Comparison of ENCODE assay signal across 1 cellular context in the genomic region with DNA sequence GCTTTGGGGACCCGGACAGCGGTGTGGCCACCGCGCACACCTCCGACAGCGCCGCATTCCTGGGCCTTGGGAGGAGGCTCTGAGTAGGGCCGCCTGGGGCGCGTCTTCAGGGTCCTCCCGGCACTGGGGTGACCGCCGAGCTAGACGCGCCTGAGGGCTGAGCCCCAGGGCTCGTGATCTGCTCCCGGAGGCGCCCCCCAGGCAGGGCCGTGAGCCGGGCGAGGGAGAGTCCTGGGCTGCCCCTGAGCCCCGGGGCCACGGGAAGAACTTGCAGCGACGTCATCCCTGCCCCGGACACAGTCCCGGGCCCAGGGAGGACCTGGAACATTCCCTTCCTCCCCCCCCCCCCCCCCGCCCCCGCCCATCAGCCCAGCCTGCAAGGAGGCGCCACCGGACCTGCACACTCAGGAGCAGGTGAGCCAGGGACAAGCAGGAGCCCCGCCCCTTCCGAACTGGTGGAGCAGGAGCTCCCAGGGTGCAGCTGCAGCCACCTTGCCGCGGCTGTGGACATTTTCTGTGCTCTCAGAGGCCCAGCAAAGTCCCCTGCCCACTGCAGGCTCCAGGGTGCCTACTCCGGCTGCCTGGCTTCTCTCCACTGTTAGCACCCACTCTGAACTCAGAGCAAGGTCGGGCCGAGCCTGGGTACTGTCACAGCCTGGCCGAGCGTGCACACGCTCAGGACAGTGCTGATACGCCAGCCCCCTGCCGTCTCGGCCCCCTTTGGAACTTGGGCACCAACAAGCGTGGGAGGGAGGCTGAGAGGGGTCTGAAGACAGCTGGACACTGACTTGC.
A peak's percentile ranks its signal among the peaks of the same experiment; 100 is the strongest.
TF ChIP-seq lines count a peak whose summit lies in the region.

No MANE protein-coding gene starts in this region.

TF ChIP-seq in WTC11, 78 proteins besides CTCF, POLR2A, EP300 and RAD21 (continued from another document and continues in another):
- TF ChIP-seq, protein P1, sequence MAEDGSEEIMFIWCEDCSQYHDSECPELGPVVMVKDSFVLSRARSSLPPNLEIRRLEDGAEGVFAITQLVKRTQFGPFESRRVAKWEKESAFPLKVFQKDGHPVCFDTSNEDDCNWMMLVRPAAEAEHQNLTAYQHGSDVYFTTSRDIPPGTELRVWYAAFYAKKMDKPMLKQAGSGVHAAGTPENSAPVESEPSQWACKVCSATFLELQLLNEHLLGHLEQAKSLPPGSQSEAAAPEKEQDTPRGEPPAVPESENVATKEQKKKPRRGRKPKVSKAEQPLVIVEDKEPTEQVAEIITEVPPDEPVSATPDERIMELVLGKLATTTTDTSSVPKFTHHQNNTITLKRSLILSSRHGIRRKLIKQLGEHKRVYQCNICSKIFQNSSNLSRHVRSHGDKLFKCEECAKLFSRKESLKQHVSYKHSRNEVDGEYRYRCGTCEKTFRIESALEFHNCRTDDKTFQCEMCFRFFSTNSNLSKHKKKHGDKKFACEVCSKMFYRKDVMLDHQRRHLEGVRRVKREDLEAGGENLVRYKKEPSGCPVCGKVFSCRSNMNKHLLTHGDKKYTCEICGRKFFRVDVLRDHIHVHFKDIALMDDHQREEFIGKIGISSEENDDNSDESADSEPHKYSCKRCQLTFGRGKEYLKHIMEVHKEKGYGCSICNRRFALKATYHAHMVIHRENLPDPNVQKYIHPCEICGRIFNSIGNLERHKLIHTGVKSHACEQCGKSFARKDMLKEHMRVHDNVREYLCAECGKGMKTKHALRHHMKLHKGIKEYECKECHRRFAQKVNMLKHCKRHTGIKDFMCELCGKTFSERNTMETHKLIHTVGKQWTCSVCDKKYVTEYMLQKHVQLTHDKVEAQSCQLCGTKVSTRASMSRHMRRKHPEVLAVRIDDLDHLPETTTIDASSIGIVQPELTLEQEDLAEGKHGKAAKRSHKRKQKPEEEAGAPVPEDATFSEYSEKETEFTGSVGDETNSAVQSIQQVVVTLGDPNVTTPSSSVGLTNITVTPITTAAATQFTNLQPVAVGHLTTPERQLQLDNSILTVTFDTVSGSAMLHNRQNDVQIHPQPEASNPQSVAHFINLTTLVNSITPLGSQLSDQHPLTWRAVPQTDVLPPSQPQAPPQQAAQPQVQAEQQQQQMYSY (CRISPR knock-in tag; IDR thresholded peaks at IDR 0.05) = no peak
- TF ChIP-seq, protein P2, sequence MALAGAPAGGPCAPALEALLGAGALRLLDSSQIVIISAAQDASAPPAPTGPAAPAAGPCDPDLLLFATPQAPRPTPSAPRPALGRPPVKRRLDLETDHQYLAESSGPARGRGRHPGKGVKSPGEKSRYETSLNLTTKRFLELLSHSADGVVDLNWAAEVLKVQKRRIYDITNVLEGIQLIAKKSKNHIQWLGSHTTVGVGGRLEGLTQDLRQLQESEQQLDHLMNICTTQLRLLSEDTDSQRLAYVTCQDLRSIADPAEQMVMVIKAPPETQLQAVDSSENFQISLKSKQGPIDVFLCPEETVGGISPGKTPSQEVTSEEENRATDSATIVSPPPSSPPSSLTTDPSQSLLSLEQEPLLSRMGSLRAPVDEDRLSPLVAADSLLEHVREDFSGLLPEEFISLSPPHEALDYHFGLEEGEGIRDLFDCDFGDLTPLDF (CRISPR knock-in tag; IDR thresholded peaks at IDR 0.05) = no peak
- TF ChIP-seq FOXJ3 (CRISPR knock-in tag; IDR thresholded peaks at IDR 0.05; ENCODE audit: borderline replicate concordance) (no peak), ELF4 (CRISPR knock-in tag; IDR thresholded peaks at IDR 0.05; ENCODE audit: low read depth) (0 out of 2 replicates have a peak, but pooled peaks have one; percentile 63), OVOL2 (CRISPR knock-in tag; IDR thresholded peaks at IDR 0.05; ENCODE audit: borderline replicate concordance) (no peak), TEAD1 (CRISPR knock-in tag; IDR thresholded peaks at IDR 0.05) (no peak; the same call in none of the 2 replicates), ZNF416 (CRISPR knock-in tag; IDR thresholded peaks at IDR 0.05) (0 out of 2 replicates have a peak, but pooled peaks have one; percentile 14), TEAD4 (CRISPR knock-in tag; IDR thresholded peaks at IDR 0.05) (no peak), MYBL2 (CRISPR knock-in tag; IDR thresholded peaks at IDR 0.05) (no peak), ZNF121 (CRISPR knock-in tag; IDR thresholded peaks at IDR 0.05) (peak; percentile 40; the same call in 1 of the 2 replicates), RORB (CRISPR knock-in tag; IDR thresholded peaks at IDR 0.05) (no peak), GTF2I (CRISPR knock-in tag; conservative IDR thresholded peaks at IDR 0.05) (no peak)
- TF ChIP-seq, protein P3, sequence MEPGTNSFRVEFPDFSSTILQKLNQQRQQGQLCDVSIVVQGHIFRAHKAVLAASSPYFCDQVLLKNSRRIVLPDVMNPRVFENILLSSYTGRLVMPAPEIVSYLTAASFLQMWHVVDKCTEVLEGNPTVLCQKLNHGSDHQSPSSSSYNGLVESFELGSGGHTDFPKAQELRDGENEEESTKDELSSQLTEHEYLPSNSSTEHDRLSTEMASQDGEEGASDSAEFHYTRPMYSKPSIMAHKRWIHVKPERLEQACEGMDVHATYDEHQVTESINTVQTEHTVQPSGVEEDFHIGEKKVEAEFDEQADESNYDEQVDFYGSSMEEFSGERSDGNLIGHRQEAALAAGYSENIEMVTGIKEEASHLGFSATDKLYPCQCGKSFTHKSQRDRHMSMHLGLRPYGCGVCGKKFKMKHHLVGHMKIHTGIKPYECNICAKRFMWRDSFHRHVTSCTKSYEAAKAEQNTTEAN (CRISPR knock-in tag; IDR thresholded peaks at IDR 0.05) = no peak
- TF ChIP-seq, protein P4, sequence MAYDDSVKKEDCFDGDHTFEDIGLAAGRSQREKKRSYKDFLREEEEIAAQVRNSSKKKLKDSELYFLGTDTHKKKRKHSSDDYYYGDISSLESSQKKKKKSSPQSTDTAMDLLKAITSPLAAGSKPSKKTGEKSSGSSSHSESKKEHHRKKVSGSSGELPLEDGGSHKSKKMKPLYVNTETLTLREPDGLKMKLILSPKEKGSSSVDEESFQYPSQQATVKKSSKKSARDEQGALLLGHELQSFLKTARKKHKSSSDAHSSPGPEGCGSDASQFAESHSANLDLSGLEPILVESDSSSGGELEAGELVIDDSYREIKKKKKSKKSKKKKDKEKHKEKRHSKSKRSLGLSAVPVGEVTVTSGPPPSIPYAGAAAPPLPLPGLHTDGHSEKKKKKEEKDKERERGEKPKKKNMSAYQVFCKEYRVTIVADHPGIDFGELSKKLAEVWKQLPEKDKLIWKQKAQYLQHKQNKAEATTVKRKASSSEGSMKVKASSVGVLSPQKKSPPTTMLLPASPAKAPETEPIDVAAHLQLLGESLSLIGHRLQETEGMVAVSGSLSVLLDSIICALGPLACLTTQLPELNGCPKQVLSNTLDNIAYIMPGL (CRISPR knock-in tag; IDR thresholded peaks at IDR 0.05) = peak; percentile 4; the same call in 1 of the 2 replicates
- TF ChIP-seq, protein P5, sequence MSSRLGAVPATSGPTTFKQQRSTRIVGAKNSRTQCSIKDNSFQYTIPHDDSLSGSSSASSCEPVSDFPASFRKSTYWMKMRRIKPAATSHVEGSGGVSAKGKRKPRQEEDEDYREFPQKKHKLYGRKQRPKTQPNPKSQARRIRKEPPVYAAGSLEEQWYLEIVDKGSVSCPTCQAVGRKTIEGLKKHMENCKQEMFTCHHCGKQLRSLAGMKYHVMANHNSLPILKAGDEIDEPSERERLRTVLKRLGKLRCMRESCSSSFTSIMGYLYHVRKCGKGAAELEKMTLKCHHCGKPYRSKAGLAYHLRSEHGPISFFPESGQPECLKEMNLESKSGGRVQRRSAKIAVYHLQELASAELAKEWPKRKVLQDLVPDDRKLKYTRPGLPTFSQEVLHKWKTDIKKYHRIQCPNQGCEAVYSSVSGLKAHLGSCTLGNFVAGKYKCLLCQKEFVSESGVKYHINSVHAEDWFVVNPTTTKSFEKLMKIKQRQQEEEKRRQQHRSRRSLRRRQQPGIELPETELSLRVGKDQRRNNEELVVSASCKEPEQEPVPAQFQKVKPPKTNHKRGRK (CRISPR knock-in tag; IDR thresholded peaks at IDR 0.05; ENCODE audit: borderline replicate concordance) = no peak
- TF ChIP-seq, protein P6, sequence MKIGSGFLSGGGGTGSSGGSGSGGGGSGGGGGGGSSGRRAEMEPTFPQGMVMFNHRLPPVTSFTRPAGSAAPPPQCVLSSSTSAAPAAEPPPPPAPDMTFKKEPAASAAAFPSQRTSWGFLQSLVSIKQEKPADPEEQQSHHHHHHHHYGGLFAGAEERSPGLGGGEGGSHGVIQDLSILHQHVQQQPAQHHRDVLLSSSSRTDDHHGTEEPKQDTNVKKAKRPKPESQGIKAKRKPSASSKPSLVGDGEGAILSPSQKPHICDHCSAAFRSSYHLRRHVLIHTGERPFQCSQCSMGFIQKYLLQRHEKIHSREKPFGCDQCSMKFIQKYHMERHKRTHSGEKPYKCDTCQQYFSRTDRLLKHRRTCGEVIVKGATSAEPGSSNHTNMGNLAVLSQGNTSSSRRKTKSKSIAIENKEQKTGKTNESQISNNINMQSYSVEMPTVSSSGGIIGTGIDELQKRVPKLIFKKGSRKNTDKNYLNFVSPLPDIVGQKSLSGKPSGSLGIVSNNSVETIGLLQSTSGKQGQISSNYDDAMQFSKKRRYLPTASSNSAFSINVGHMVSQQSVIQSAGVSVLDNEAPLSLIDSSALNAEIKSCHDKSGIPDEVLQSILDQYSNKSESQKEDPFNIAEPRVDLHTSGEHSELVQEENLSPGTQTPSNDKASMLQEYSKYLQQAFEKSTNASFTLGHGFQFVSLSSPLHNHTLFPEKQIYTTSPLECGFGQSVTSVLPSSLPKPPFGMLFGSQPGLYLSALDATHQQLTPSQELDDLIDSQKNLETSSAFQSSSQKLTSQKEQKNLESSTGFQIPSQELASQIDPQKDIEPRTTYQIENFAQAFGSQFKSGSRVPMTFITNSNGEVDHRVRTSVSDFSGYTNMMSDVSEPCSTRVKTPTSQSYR (CRISPR knock-in tag; IDR thresholded peaks at IDR 0.05) = no peak
- TF ChIP-seq, protein P7, sequence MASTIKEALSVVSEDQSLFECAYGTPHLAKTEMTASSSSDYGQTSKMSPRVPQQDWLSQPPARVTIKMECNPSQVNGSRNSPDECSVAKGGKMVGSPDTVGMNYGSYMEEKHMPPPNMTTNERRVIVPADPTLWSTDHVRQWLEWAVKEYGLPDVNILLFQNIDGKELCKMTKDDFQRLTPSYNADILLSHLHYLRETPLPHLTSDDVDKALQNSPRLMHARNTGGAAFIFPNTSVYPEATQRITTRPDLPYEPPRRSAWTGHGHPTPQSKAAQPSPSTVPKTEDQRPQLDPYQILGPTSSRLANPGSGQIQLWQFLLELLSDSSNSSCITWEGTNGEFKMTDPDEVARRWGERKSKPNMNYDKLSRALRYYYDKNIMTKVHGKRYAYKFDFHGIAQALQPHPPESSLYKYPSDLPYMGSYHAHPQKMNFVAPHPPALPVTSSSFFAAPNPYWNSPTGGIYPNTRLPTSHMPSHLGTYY (CRISPR knock-in tag; IDR thresholded peaks at IDR 0.05) = no peak
- TF ChIP-seq, protein P8, sequence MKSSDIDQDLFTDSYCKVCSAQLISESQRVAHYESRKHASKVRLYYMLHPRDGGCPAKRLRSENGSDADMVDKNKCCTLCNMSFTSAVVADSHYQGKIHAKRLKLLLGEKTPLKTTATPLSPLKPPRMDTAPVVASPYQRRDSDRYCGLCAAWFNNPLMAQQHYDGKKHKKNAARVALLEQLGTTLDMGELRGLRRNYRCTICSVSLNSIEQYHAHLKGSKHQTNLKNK (CRISPR knock-in tag; IDR thresholded peaks at IDR 0.05) = no peak
- TF ChIP-seq, protein P9, sequence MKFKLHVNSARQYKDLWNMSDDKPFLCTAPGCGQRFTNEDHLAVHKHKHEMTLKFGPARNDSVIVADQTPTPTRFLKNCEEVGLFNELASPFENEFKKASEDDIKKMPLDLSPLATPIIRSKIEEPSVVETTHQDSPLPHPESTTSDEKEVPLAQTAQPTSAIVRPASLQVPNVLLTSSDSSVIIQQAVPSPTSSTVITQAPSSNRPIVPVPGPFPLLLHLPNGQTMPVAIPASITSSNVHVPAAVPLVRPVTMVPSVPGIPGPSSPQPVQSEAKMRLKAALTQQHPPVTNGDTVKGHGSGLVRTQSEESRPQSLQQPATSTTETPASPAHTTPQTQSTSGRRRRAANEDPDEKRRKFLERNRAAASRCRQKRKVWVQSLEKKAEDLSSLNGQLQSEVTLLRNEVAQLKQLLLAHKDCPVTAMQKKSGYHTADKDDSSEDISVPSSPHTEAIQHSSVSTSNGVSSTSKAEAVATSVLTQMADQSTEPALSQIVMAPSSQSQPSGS (CRISPR knock-in tag; IDR thresholded peaks at IDR 0.05; ENCODE audit: borderline replicate concordance, low read depth) = no peak
- TF ChIP-seq, protein P10, sequence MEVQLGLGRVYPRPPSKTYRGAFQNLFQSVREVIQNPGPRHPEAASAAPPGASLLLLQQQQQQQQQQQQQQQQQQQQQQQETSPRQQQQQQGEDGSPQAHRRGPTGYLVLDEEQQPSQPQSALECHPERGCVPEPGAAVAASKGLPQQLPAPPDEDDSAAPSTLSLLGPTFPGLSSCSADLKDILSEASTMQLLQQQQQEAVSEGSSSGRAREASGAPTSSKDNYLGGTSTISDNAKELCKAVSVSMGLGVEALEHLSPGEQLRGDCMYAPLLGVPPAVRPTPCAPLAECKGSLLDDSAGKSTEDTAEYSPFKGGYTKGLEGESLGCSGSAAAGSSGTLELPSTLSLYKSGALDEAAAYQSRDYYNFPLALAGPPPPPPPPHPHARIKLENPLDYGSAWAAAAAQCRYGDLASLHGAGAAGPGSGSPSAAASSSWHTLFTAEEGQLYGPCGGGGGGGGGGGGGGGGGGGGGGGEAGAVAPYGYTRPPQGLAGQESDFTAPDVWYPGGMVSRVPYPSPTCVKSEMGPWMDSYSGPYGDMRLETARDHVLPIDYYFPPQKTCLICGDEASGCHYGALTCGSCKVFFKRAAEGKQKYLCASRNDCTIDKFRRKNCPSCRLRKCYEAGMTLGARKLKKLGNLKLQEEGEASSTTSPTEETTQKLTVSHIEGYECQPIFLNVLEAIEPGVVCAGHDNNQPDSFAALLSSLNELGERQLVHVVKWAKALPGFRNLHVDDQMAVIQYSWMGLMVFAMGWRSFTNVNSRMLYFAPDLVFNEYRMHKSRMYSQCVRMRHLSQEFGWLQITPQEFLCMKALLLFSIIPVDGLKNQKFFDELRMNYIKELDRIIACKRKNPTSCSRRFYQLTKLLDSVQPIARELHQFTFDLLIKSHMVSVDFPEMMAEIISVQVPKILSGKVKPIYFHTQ (CRISPR knock-in tag; IDR thresholded peaks at IDR 0.05) = no peak
- TF ChIP-seq, protein P11, sequence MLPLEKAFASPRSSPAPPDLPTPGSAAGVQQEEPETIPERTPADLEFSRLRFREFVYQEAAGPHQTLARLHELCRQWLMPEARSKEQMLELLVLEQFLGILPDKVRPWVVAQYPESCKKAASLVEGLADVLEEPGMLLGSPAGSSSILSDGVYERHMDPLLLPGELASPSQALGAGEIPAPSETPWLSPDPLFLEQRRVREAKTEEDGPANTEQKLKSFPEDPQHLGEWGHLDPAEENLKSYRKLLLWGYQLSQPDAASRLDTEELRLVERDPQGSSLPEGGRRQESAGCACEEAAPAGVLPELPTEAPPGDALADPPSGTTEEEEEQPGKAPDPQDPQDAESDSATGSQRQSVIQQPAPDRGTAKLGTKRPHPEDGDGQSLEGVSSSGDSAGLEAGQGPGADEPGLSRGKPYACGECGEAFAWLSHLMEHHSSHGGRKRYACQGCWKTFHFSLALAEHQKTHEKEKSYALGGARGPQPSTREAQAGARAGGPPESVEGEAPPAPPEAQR (CRISPR knock-in tag; IDR thresholded peaks at IDR 0.05) = no peak
